Comparison of ENCODE assay signal across 17 cellular contexts in genomic region chr3:46427929-46428833, GRCh38. TPM values are rescaled to one million over a fixed set of nuclear protein-coding genes. Genes with fewer than 3 reads are reported as not detected.
A peak's percentile ranks its signal among the peaks of the same experiment; 100 is the strongest.
DNase-seq lines count a peak whose midpoint lies in the region; ATAC-seq, FAIRE-seq and TF ChIP-seq lines count a peak whose summit lies in the region.
"Had no signal": no experiment of that assay in that cellular context is flagged by ENCODE, and none has a peak within 500 bp of the region (broad histone marks: within the 10 kb centered on the region; RNA-seq: fewer than 3 reads in every experiment).

No MANE protein-coding gene starts in this region.

- H3K36me3 ChIP-seq in Caco-2 (ENCODE audit: control insufficient read depth, insufficient read depth, low read length) = no peaks in the 10 kb centered on the region
- H3K36me3 ChIP-seq in Loucy (ENCODE audit: insufficient read depth, low read length) = no peaks in the 10 kb centered on the region
- H3K36me3 ChIP-seq in bronchial epithelial cell (ENCODE audit: control insufficient read depth, insufficient read depth, low read length) = no peaks in the 10 kb centered on the region
- H3K36me3 ChIP-seq: MG63 had no signal

- H3K9me2 ChIP-seq in Loucy (replicated peaks; ENCODE audit: low read depth, low read length) = no peaks in the 10 kb centered on the region

- peak; percentile 66 for FAIRE-seq in bronchial epithelial cell (lab: Jason Lieb, UNC)
- FAIRE-seq: RCC 7860 had no signal

- H3K27ac Mint-ChIP-seq in Caco-2 (ENCODE audit: unreplicated experiment) = no peak overlapping the region
- H3K27ac Mint-ChIP-seq in stimulated activated effector memory CD8-positive, alpha-beta T cell treated with anti-CD3 and anti-CD28 coated beads, Interleukin-12 subunit alpha, Interleukin-12 subunit beta, amount 100 ng/mL, for 72 hours = no peak overlapping the region
- H3K27ac Mint-ChIP-seq: T-helper 1 cell treated with Interleukin-12 subunit alpha and Interleukin-12 subunit beta and Interleukin-4 antibody, amounts not matched to agents 30 μg/mL and 1 μg/mL, for 36 hours had no signal

- BruUV-seq in Caco-2 (replicated peaks; lab: Mats Ljungman, UMichigan) = no TSS peak

- H3K9ac ChIP-seq in Loucy (ENCODE audit: low read depth, low read length, poor library complexity, severe bottlenecking) = no peak overlapping the region

- no peaks in the 10 kb centered on the region for H3K27me3 Mint-ChIP-seq in Caco-2 (ENCODE audit: insufficient read depth, unreplicated experiment)

- peaks cover 23% of the 10 kb centered on the region for H3K9me3 Mint-ChIP-seq in Caco-2 (ENCODE audit: unreplicated experiment)
- peaks cover 5% of the 10 kb centered on the region for H3K9me3 Mint-ChIP-seq in stimulated activated effector memory CD8-positive, alpha-beta T cell treated with anti-CD3 and anti-CD28 coated beads, Interleukin-12 subunit alpha, Interleukin-12 subunit beta, amount 100 ng/mL, for 72 hours
- H3K9me3 Mint-ChIP-seq: T-helper 1 cell treated with Interleukin-12 subunit alpha and Interleukin-12 subunit beta and Interleukin-4 antibody, amounts not matched to agents 30 μg/mL and 1 μg/mL, for 36 hours had no signal

- no peak overlapping the region for H2AFZ ChIP-seq in Loucy (ENCODE audit: low read length)

- intact Hi-C loops in Caco-2 (cut with micrococcal nuclease; ENCODE audit: unreplicated experiment) = loop anchor here (1.0 kb wide), 1 partner anchor 60 kb away; no protein-coding TSS in a partner anchor

- H3K4me1 Mint-ChIP-seq in Caco-2 (ENCODE audit: low read depth, unreplicated experiment) = peaks cover 21% of the 10 kb centered on the region
- peaks cover 12% of the 10 kb centered on the region for H3K4me1 Mint-ChIP-seq in stimulated activated effector memory CD8-positive, alpha-beta T cell treated with anti-CD3 and anti-CD28 coated beads, Interleukin-12 subunit alpha, Interleukin-12 subunit beta, amount 100 ng/mL, for 72 hours

- H3K4me1 ChIP-seq in Caco-2 (peaks cover 31% of the 10 kb centered on the region), Loucy (ENCODE audit: insufficient read depth, low read length, poor library complexity, severe bottlenecking) (peaks cover 37% of the 10 kb centered on the region)

- 0 out of 2 replicates have a peak, but pooled peaks cover 2% of the 10 kb centered on the region for H3F3A ChIP-seq in Loucy (ENCODE audit: low read depth)

- H3K79me2 ChIP-seq in Loucy (ENCODE audit: insufficient read depth, low read length) = no peaks in the 10 kb centered on the region

- POLR2A ChIA-PET in Caco-2 (lab: Charles Lee) = no interaction called here

- no peaks in the 10 kb centered on the region for H3K36me3 Mint-ChIP-seq in Caco-2 (ENCODE audit: insufficient read depth, unreplicated experiment)
- no peaks in the 10 kb centered on the region for H3K36me3 Mint-ChIP-seq in stimulated activated effector memory CD8-positive, alpha-beta T cell treated with anti-CD3 and anti-CD28 coated beads, Interleukin-12 subunit alpha, Interleukin-12 subunit beta, amount 100 ng/mL, for 72 hours

- ATAC-seq in left lobe of liver = peak; percentile 91
- ATAC-seq in GM21423 (IDR thresholded peaks at IDR 0.05; ENCODE audit: unreplicated experiment) = no peak
- no peak for ATAC-seq in stimulated activated effector memory CD8-positive, alpha-beta T cell treated with anti-CD3 and anti-CD28 coated beads, Interleukin-12 subunit alpha, Interleukin-12 subunit beta, amount 100 ng/mL, for 72 hours
- ATAC-seq in GM18868 (IDR thresholded peaks at IDR 0.05; ENCODE audit: unreplicated experiment) = no peak

- no peak overlapping the region for H3K4me3 Mint-ChIP-seq in Caco-2 (ENCODE audit: unreplicated experiment)
- no peak overlapping the region for H3K4me3 Mint-ChIP-seq in stimulated activated effector memory CD8-positive, alpha-beta T cell treated with anti-CD3 and anti-CD28 coated beads, Interleukin-12 subunit alpha, Interleukin-12 subunit beta, amount 100 ng/mL, for 72 hours
- H3K4me3 Mint-ChIP-seq: H9; T-helper 1 cell treated with Interleukin-12 subunit alpha and Interleukin-12 subunit beta and Interleukin-4 antibody, amounts not matched to agents 30 μg/mL and 1 μg/mL, for 36 hours had no signal

- CTCF ChIA-PET in Caco-2 (lab: Charles Lee) = interaction anchor here (0.9 to 2.3 kb wide), 2 partner anchors 61 to 232 kb away, joined by 3 to 11 read pairs; no protein-coding TSS in a partner anchor

- peak in 1 of 2 experiments; percentile 11 for TF ChIP-seq CTCF in Caco-2 (IDR thresholded peaks at IDR 0.05; ENCODE audit: insufficient read depth in 1 of 2, low read depth in 1 of 2, low read length in 1 of 2, severe bottlenecking in 1 of 2, unreplicated experiment in 1 of 2)
- TF ChIP-seq CTCF in Loucy (conservative IDR thresholded peaks at IDR 0.05; ENCODE audit: low read length) = peak; percentile 41
- no peak for TF ChIP-seq CTCF in bronchial epithelial cell (IDR thresholded peaks at IDR 0.05; ENCODE audit: insufficient read depth, low read length, severe bottlenecking)

- H3K4me3 ChIP-seq in Caco-2 (ENCODE audit: low read depth, low read length) (no peak overlapping the region), Loucy (ENCODE audit: low read length, poor library complexity, severe bottlenecking) (no peak overlapping the region), bronchial epithelial cell (ENCODE audit: low read depth, low read length) (no peak overlapping the region)
- H3K4me3 ChIP-seq: coronary artery, MG63 had no signal

- H3K27me3 ChIP-seq in Caco-2 (replicated peaks; ENCODE audit: control insufficient read depth, insufficient read depth, low read length) (no peaks in the 10 kb centered on the region), Loucy (ENCODE audit: insufficient read depth, low read length, poor library complexity, severe bottlenecking) (no peaks in the 10 kb centered on the region), bronchial epithelial cell (ENCODE audit: control insufficient read depth, insufficient read depth, low read length) (no peaks in the 10 kb centered on the region)
- H3K27me3 ChIP-seq: MG63 had no signal

- H3K9me3 ChIP-seq in Caco-2 = peaks cover 3% of the 10 kb centered on the region; the same call in 1 of the 2 replicates
- H3K9me3 ChIP-seq in Loucy (ENCODE audit: insufficient read depth, low read depth, low read length) = no peaks in the 10 kb centered on the region
- H3K9me3 ChIP-seq: MG63 had no signal

- DNase-seq in Caco-2 (peak; percentile 25 to 45), bronchial epithelial cell (ENCODE audit: low read depth) (no peak), left lobe of liver (ENCODE audit: low spot score) (no peak), NCI-H2081 treated with DMSO at 0.1 percent for 48 hours (lab: John Stamatoyannopoulos, UW) (no peak)
- DNase-seq in stimulated activated effector memory CD8-positive, alpha-beta T cell treated with anti-CD3 and anti-CD28 coated beads, Interleukin-12 subunit alpha, Interleukin-12 subunit beta, amount 100 ng/mL, for 72 hours (ENCODE audit: low spot score in 2 of 2) = no peak
- DNase-seq: anterior cingulate cortex; H9; MG63; stimulated activated CD4-positive, alpha-beta T cell treated with anti-CD3 and anti-CD28 coated beads, Interleukin-12 subunit alpha, Interleukin-12 subunit beta, amount 100 ng/mL, for 4 hours; substantia nigra had no signal

- no peak overlapping the region for H3K4me2 ChIP-seq in Loucy (ENCODE audit: low read depth, low read length, poor library complexity, severe bottlenecking)

- no peaks in the 10 kb centered on the region for H4K20me1 ChIP-seq in Loucy (ENCODE audit: insufficient read depth, low read length, poor library complexity, severe bottlenecking)

RNA-seq across cellular contexts. Expression of gene CCRL2, which starts 21.1 kb away (rescaled TPM):
- total RNA-seq in Caco-2 (2022) (0.44 and 1.0 TPM in 2 replicates), bronchial epithelial cell (0.13 and 0.26 TPM in 2 replicates), left lobe of liver (0.55 TPM)
- total RNA-seq: H9, osteocyte had no signal

RNA-seq across cellular contexts. Expression of gene LTF, which starts 36.5 kb away (rescaled TPM):
- total RNA-seq in Caco-2 (2022) (not detected in 2 replicates), bronchial epithelial cell (under 0.01 TPM in 1 of 2 replicates, not detected in the other), left lobe of liver (1.7 TPM)
- total RNA-seq: H9, osteocyte had no signal

RNA-seq across cellular contexts. Expression of gene CCR5, which starts 57.4 kb away (rescaled TPM):
- total RNA-seq in Caco-2 (2022) = not detected in 2 replicates
- not detected in 2 replicates for total RNA-seq in bronchial epithelial cell
- total RNA-seq in left lobe of liver = 0.08 TPM
- total RNA-seq: H9, osteocyte had no signal

Comparison
In these comparisons a context has a peak if more than half of its experiments do, and no peak if none do; other contexts are left out.
1. DNase-seq: peak in Caco-2 (2 of 2); none in bronchial epithelial cell (single experiment), left lobe of liver (single experiment), stimulated activated effector memory CD8-positive, alpha-beta T cell treated with anti-CD3 and anti-CD28 coated beads, Interleukin-12 subunit alpha, Interleukin-12 subunit beta, amount 100 ng/mL, for 72 hours (0 of 2) and NCI-H2081 treated with DMSO at 0.1 percent for 48 hours (single experiment).